20 cellular contexts compared by ENCODE assay signal in genomic region chr18:41077076-41077475, GRCh38.
"Had no signal": no experiment of that assay in that cellular context is flagged by ENCODE, and none has a peak within 500 bp of the region (broad histone marks: within the 10 kb centered on the region; RNA-seq: fewer than 3 reads in every experiment).

No MANE protein-coding gene starts in this region.

- H3K4me1 ChIP-seq: esophagus squamous epithelium, gastroesophageal sphincter, upper lobe of left lung, uterus had no signal

- H3K27ac ChIP-seq: epithelial cell of prostate, esophagus squamous epithelium, gastroesophageal sphincter, skin epidermis, stomach, thoracic aorta, upper lobe of left lung, uterus had no signal

- H3K27me3 ChIP-seq: esophagus squamous epithelium, gastroesophageal sphincter, stomach, upper lobe of left lung, uterus had no signal

- H3K27ac Mint-ChIP-seq: immature natural killer cell, natural killer cell had no signal

- H3K4me3 ChIP-seq: esophagus squamous epithelium, gastroesophageal sphincter, mucosa of descending colon, skin epidermis, stomach, thoracic aorta, upper lobe of left lung, uterus had no signal

- H3K36me3 ChIP-seq: esophagus squamous epithelium, gastroesophageal sphincter, stomach, thoracic aorta, upper lobe of left lung, uterus had no signal

- H3K36me3 Mint-ChIP-seq: natural killer cell had no signal

- H3K4me3 Mint-ChIP-seq: immature natural killer cell, natural killer cell, neural crest cell had no signal

- H3K4me1 Mint-ChIP-seq: immature natural killer cell, natural killer cell, neural crest cell had no signal

- H3K9me3 ChIP-seq: esophagus squamous epithelium, gastroesophageal sphincter, mucosa of descending colon, stomach, thoracic aorta, upper lobe of left lung, uterus had no signal

- DNase-seq: effector memory CD4-positive, alpha-beta T cell; esophagus squamous epithelium; foreskin fibroblast; immature natural killer cell; kidney; left cardiac atrium; mucosa of descending colon; natural killer cell; posterior cingulate gyrus; stimulated activated CD4-positive, alpha-beta T cell treated with anti-CD3 and anti-CD28 coated beads, Interleukin-12 subunit alpha, Interleukin-12 subunit beta, amount 100 ng/mL, for 4 hours; stimulated activated naive CD4-positive, alpha-beta T cell; stomach; substantia nigra; upper lobe of left lung; uterus had no signal
